1 cellular context compared by ENCODE assay signal in the genomic region with DNA sequence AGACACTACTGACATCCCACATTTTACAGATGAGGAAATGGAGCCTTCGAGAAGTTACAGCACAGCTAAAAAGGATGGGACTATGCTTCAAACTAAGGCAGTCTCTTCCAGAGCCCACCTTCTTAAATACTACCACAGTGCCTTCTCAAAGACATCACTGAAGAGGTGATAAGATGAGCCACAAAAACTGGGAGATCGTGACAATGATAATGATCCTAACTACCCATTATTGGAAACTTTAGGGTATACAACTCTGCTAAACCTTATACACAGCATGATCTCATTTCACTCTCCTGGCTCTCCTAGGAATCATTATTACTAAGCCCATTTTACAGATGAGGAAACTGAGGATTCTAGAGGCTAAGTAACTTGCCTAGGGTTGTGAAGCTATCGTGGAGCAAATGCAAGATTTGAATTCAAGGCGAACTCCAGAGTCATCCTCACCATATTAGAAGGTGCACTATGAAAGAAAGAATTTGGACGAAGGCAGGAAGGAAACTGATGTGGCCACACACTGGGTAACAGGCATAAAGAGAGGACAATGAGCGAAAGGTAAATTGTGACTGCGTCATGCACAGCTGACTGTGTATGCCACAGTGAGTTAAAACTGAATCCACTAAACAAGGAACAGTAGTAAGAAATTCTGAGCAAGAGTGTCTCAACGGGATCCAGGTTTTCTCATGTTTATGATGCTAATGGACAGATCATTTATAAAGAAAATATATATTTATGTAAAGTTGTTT.
TF ChIP-seq lines count a peak whose summit lies in the region.

No MANE protein-coding gene starts in this region.

TF ChIP-seq in SK-N-SH treated with all-trans-retinoic acid at 6 μM for 48 hours, 23 proteins besides CTCF, POLR2A, EP300 and RAD21 (continued from another document):
- TF ChIP-seq, protein P1, sequence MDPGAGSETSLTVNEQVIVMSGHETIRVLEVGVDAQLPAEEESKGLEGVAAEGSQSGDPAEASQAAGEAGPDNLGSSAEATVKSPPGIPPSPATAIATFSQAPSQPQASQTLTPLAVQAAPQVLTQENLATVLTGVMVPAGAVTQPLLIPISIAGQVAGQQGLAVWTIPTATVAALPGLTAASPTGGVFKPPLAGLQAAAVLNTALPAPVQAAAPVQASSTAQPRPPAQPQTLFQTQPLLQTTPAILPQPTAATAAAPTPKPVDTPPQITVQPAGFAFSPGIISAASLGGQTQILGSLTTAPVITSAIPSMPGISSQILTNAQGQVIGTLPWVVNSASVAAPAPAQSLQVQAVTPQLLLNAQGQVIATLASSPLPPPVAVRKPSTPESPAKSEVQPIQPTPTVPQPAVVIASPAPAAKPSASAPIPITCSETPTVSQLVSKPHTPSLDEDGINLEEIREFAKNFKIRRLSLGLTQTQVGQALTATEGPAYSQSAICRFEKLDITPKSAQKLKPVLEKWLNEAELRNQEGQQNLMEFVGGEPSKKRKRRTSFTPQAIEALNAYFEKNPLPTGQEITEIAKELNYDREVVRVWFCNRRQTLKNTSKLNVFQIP (CRISPR knock-in tag; IDR thresholded peaks at IDR 0.05; ENCODE audit: borderline replicate concordance, low read depth): no peak
- TF ChIP-seq CSDC2 (CRISPR knock-in tag; IDR thresholded peaks at IDR 0.05) (no peak), CSRNP3 (CRISPR knock-in tag; IDR thresholded peaks at IDR 0.05) (no peak), GLIS3 (CRISPR knock-in tag; IDR thresholded peaks at IDR 0.05) (no peak)
TF ChIP-seq in SK-N-SH treated with all-trans-retinoic acid at 6 μM for 48 hours: peak in this region for 0.
